Comparison of ENCODE assay signal across 1 cellular context in the genomic region with DNA sequence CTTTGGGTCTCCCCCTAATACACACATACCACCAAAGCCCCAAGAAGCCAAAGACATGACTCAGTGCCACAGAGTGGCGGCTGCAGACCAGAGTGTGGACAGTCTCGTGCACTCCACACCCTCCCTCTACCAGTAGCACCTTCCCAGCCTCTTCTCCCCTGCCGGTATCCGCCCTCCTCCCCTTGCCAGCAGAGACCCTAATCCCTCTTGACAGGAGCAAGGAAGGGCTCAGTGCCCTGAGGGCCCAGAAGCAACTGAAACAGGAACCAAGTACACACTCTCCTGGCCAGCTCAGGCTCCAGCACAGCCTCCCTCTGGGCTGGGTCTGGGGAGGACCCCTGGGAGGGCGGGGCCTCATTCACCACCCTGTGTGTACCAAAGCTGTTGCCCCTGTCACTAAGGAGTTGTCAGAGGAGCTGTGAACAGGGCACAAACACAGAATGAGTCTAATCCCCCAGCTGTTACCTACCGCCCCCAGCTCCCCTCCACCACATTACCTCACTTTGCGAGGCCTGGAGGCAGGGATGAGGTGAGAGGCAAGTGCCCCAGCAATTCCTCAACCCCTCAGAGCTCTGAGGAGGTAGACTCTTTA.
A peak's percentile ranks its signal among the peaks of the same experiment; 100 is the strongest.
TF ChIP-seq lines count a peak whose summit lies in the region.

No MANE protein-coding gene starts in this region.

TF ChIP-seq in IMR-90, 13 proteins besides CTCF, POLR2A, EP300 and RAD21:
- no peak for TF ChIP-seq CHD1 (IDR thresholded peaks at IDR 0.05; ENCODE audit: low read depth, low read length)
- TF ChIP-seq BHLHE40 (IDR thresholded peaks at IDR 0.05; ENCODE audit: low read depth, low read length): peak; percentile 82
